Comparison of ENCODE assay signal across 1 cellular context in the genomic region with DNA sequence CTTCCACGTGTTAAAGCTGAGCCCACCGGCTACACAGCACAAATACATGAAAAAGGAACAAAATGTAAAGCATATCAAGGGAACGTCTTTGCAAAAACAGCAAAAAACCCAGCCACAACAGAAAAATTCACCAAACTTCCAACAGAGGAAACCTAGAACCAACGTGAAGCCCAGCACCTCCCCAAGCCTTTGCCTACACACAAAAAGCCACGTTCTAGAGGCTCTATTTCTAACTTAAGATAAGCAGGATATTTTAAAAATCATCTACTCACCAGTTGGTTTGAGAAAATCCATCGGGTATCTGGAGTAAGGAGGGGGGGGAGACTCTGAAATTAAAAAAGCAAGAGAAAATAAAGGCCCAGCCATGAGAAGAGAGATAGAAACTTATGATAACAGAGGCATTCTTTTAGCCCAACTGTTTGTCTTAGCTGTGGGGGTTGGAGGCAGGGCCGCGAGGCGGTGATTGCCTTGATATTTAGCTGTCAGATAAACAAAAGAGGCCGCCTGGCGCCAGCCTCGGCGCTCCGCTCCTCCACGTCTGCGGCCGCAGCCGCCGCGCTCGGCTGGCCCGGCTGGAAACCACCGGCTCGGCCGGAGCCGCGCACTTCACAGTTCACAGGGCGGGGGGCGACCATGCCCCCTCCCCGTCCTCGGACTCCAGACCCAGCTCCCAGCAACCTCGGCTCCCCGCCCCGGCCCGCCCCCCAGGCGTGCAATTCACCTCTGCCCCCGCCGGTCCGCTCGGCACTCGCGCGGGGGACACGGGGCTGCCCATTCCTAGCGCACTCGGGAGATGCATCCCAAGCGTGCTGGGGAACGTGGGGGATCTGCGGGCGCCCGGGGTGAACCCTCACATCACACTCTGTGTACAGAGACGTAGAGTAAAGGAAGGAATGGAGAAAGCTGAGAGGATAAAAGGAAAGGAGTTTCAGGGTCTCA.
TF ChIP-seq lines count a peak whose summit lies in the region.

No MANE protein-coding gene starts in this region.

TF ChIP-seq in HepG2, 621 proteins besides CTCF, POLR2A, EP300 and RAD21 (continued from another document and continues in another):
- TF ChIP-seq MNT (IDR thresholded peaks at IDR 0.05) (peak; percentile 24; the same call in 1 of the 2 replicates), SOX6 (IDR thresholded peaks at IDR 0.05) (no peak), SOX6 (CRISPR knock-in tag; IDR thresholded peaks at IDR 0.05) (peak; percentile 62; the same call in 1 of the 2 replicates), PHF5A (CRISPR knock-in tag; IDR thresholded peaks at IDR 0.05; ENCODE audit: low read depth, unreplicated experiment) (no peak), TBP (CRISPR knock-in tag; IDR thresholded peaks at IDR 0.05) (no peak), XRCC5 (optimal IDR thresholded peaks at IDR 0.05; ENCODE audit: low read length) (no peak), ZMAT3 (CRISPR knock-in tag; conservative IDR thresholded peaks at IDR 0.05) (peak; percentile 59), SKI (IDR thresholded peaks at IDR 0.05; ENCODE audit: partially characterized antibody) (peak; percentile 94), ARID2 (CRISPR knock-in tag; IDR thresholded peaks at IDR 0.05; ENCODE audit: borderline replicate concordance) (no peak), ZSCAN25 (CRISPR knock-in tag; IDR thresholded peaks at IDR 0.05) (peak; percentile 26; the same call in 1 of the 2 replicates), STAT5B (CRISPR knock-in tag; IDR thresholded peaks at IDR 0.05) (0 out of 2 replicates have a peak, but pooled peaks have one; percentile 49), NONO (IDR thresholded peaks at IDR 0.05) (no peak), NONO (CRISPR knock-in tag; conservative IDR thresholded peaks at IDR 0.05) (peak; percentile 75; the same call in 1 of the 2 replicates), HNF4G (IDR thresholded peaks at IDR 0.05; ENCODE audit: borderline replicate concordance, low read depth, low read length) (peak; percentile 77; the same call in 1 of the 2 replicates), HNF4G (CRISPR knock-in tag; IDR thresholded peaks at IDR 0.05; ENCODE audit: borderline replicate concordance, low read depth) (peak; percentile 12; the same call in 1 of the 2 replicates), BCL6 (CRISPR knock-in tag; IDR thresholded peaks at IDR 0.05) (peak; percentile 80), KMT2A (CRISPR knock-in tag; IDR thresholded peaks at IDR 0.05) (peak; percentile 88), ZNF274 (CRISPR knock-in tag; IDR thresholded peaks at IDR 0.05) (no peak), RFXAP (CRISPR knock-in tag; IDR thresholded peaks at IDR 0.05; ENCODE audit: borderline replicate concordance) (0 out of 2 replicates have a peak, but pooled peaks have one; percentile 8), POGK (CRISPR knock-in tag; conservative IDR thresholded peaks at IDR 0.05) (0 out of 2 replicates have a peak, but pooled peaks have one; percentile 37), CC2D1A (CRISPR knock-in tag; IDR thresholded peaks at IDR 0.05) (no peak), ATF4 (CRISPR knock-in tag; IDR thresholded peaks at IDR 0.05) (peak in 1 of 2 experiments; percentile 25; a peak in 1 of 4 replicates), MXD4 (CRISPR knock-in tag; IDR thresholded peaks at IDR 0.05) (peak; percentile 17; the same call in 1 of the 2 replicates), ZBTB10 (CRISPR knock-in tag; IDR thresholded peaks at IDR 0.05; ENCODE audit: borderline replicate concordance) (peak; percentile 62; the same call in 1 of the 2 replicates), FOSL2 (CRISPR knock-in tag; IDR thresholded peaks at IDR 0.05) (peak; percentile 46), TEF (CRISPR knock-in tag; IDR thresholded peaks at IDR 0.05) (no peak), THRA (CRISPR knock-in tag; IDR thresholded peaks at IDR 0.05; ENCODE audit: borderline replicate concordance) (peak; percentile 35; the same call in 1 of the 2 replicates), ZNF678 (CRISPR knock-in tag; IDR thresholded peaks at IDR 0.05) (no peak), THAP8 (CRISPR knock-in tag; IDR thresholded peaks at IDR 0.05; ENCODE audit: borderline replicate concordance) (0 out of 2 replicates have a peak, but pooled peaks have one; percentile 36), SMAD1 (CRISPR knock-in tag; IDR thresholded peaks at IDR 0.05; ENCODE audit: borderline replicate concordance, low read depth) (no peak), BRCA1 (CRISPR knock-in tag; IDR thresholded peaks at IDR 0.05) (no peak), ZSCAN30 (CRISPR knock-in tag; IDR thresholded peaks at IDR 0.05) (0 out of 2 replicates have a peak, but pooled peaks have one; percentile 47), AKAP8 (CRISPR knock-in tag; IDR thresholded peaks at IDR 0.05) (peak; percentile 56; the same call in 1 of the 2 replicates), PPARG (CRISPR knock-in tag; conservative IDR thresholded peaks at IDR 0.05) (peak; percentile 36; the same call in 1 of the 2 replicates)
- TF ChIP-seq, protein P1, sequence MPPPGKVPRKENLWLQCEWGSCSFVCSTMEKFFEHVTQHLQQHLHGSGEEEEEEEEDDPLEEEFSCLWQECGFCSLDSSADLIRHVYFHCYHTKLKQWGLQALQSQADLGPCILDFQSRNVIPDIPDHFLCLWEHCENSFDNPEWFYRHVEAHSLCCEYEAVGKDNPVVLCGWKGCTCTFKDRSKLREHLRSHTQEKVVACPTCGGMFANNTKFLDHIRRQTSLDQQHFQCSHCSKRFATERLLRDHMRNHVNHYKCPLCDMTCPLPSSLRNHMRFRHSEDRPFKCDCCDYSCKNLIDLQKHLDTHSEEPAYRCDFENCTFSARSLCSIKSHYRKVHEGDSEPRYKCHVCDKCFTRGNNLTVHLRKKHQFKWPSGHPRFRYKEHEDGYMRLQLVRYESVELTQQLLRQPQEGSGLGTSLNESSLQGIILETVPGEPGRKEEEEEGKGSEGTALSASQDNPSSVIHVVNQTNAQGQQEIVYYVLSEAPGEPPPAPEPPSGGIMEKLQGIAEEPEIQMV (CRISPR knock-in tag; IDR thresholded peaks at IDR 0.05; ENCODE audit: low read depth) = no peak
- TF ChIP-seq, protein P2, sequence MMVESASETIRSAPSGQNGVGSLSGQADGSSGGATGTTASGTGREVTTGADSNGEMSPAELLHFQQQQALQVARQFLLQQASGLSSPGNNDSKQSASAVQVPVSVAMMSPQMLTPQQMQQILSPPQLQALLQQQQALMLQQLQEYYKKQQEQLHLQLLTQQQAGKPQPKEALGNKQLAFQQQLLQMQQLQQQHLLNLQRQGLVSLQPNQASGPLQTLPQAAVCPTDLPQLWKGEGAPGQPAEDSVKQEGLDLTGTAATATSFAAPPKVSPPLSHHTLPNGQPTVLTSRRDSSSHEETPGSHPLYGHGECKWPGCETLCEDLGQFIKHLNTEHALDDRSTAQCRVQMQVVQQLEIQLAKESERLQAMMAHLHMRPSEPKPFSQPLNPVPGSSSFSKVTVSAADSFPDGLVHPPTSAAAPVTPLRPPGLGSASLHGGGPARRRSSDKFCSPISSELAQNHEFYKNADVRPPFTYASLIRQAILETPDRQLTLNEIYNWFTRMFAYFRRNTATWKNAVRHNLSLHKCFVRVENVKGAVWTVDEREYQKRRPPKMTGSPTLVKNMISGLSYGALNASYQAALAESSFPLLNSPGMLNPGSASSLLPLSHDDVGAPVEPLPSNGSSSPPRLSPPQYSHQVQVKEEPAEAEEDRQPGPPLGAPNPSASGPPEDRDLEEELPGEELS (CRISPR knock-in tag; IDR thresholded peaks at IDR 0.05) = peak; percentile 88
- TF ChIP-seq, protein P3, sequence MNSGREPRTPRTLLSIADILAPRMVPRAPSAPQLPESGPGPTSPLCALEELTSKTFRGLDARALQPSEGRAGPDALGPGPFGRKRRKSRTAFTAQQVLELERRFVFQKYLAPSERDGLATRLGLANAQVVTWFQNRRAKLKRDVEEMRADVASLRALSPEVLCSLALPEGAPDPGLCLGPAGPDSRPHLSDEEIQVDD (CRISPR knock-in tag; IDR thresholded peaks at IDR 0.05; ENCODE audit: borderline replicate concordance) = no peak
- TF ChIP-seq, protein P4, sequence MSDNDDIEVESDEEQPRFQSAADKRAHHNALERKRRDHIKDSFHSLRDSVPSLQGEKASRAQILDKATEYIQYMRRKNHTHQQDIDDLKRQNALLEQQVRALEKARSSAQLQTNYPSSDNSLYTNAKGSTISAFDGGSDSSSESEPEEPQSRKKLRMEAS (IDR thresholded peaks at IDR 0.05) = peak; percentile 64
- TF ChIP-seq, protein P5, sequence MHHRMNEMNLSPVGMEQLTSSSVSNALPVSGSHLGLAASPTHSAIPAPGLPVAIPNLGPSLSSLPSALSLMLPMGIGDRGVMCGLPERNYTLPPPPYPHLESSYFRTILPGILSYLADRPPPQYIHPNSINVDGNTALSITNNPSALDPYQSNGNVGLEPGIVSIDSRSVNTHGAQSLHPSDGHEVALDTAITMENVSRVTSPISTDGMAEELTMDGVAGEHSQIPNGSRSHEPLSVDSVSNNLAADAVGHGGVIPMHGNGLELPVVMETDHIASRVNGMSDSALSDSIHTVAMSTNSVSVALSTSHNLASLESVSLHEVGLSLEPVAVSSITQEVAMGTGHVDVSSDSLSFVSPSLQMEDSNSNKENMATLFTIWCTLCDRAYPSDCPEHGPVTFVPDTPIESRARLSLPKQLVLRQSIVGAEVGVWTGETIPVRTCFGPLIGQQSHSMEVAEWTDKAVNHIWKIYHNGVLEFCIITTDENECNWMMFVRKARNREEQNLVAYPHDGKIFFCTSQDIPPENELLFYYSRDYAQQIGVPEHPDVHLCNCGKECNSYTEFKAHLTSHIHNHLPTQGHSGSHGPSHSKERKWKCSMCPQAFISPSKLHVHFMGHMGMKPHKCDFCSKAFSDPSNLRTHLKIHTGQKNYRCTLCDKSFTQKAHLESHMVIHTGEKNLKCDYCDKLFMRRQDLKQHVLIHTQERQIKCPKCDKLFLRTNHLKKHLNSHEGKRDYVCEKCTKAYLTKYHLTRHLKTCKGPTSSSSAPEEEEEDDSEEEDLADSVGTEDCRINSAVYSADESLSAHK (CRISPR knock-in tag; IDR thresholded peaks at IDR 0.05; ENCODE audit: borderline replicate concordance) = no peak
